In the genomic region with DNA sequence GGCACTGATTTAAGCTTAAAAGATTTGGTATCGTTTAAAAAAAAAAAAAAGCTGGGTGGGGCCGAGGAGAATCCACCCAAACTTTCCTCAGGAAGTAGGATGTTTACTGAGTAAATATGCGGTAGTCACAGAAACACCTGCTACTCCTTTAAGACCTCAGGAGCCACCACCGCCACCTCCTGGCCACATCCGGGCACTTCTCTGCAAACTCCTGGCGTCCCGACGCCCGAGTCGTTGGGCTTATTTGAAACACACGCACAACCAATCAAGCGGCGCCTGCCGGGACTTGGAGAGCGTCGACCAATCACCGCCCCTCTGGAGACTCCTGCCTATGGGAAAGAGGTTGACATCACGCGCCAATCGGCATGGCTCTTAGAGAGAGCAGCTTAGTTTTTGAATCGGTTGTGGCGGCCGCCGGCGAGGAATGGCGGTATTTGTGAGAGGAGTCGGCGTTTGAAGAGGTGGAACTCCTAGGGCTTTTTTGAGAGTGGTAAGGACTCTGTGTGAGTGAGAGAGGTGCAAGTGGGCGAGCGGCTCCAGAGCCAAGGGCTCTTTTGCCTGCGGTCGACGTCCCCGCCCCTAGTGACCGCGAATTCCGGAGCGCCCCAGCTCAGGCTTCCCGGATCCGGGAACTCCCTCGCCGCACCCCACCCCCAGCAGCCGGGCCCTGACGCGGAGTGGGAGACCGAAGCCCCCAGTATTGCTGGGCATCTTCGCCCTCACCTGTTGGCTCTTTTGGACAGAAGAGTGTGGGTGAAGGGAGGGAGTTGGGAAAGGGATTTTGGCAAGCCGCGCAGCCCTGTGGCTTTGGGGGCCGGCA, we compare ENCODE assay signal across 1 cellular context.
TF ChIP-seq lines count a peak whose summit lies in the region.

Gene ECT2 (plus strand): TSS at position 359 of the 820 bp plus-strand sequence. CDS start 3,805 bp downstream, outside the sequence.

TF ChIP-seq in SK-N-SH treated with all-trans-retinoic acid at 6 μM for 48 hours, 23 proteins besides CTCF, POLR2A, EP300 and RAD21 (continued from another document):
- TF ChIP-seq TSHZ2 (CRISPR knock-in tag; IDR thresholded peaks at IDR 0.05): no peak
- TF ChIP-seq ESRRG (CRISPR knock-in tag; IDR thresholded peaks at IDR 0.05): no peak
- TF ChIP-seq ZNF70 (CRISPR knock-in tag; IDR thresholded peaks at IDR 0.05): no peak
- no peak for TF ChIP-seq ZFP30 (CRISPR knock-in tag; IDR thresholded peaks at IDR 0.05)
